Comparison of ENCODE assay signal across 20 cellular contexts in genomic region chr2:64408031-64408430, GRCh38. TPM values are rescaled to one million over a fixed set of nuclear protein-coding genes. Genes with fewer than 3 reads are reported as not detected.
DNase-seq lines count a peak whose midpoint lies in the region; ATAC-seq, FAIRE-seq and TF ChIP-seq lines count a peak whose summit lies in the region.
"Had no signal": no experiment of that assay in that cellular context is flagged by ENCODE, and none has a peak within 500 bp of the region (broad histone marks: within the 10 kb centered on the region; RNA-seq: fewer than 3 reads in every experiment).

No MANE protein-coding gene starts in this region.

- H3K4me3 ChIP-seq in neuronal stem cell (ENCODE audit: low read length in 2 of 2) = no peak overlapping the region
- H3K4me3 ChIP-seq: A549; BLaER1 treated with 17β-estradiol and CSF1 and Interleukin-3, amounts not matched to agents 10 nM and 100 nM had no signal

- H3K4ac ChIP-seq in neuronal stem cell (ENCODE audit: low read length) = no peak overlapping the region

- H2BK5ac ChIP-seq in neuronal stem cell (ENCODE audit: low read length) = no peak overlapping the region

- H3K27me3 ChIP-seq in neuronal stem cell (ENCODE audit: control insufficient read depth in 3 of 3, insufficient read depth in 3 of 3, low read depth in 1 of 3, low read length in 3 of 3) = no peaks in the 10 kb centered on the region
- H3K27me3 ChIP-seq: BLaER1 treated with 17β-estradiol and CSF1 and Interleukin-3, amounts not matched to agents 10 nM and 100 nM had no signal

- peaks cover 28 to 31% of the 10 kb centered on the region in 2 donors for H3K4me1 ChIP-seq in neuronal stem cell (ENCODE audit: control insufficient read depth in 2 of 2, insufficient read depth in 1 of 2, low read depth in 1 of 2, low read length in 2 of 2)

- no peak overlapping the region for H4K8ac ChIP-seq in neuronal stem cell (ENCODE audit: low read depth, low read length)

- H2AFZ ChIP-seq in neuronal stem cell (ENCODE audit: low read length) = no peak overlapping the region

- no CpG with 5 or more reads among the region's 3 CpGs for WGBS in neuronal stem cell (ENCODE audit: extremely low coverage in 2 of 2, insufficient read length in 2 of 2, insufficient replicate concordance in 1 of 2), 2 donors

- DNase-seq in neuronal stem cell (ENCODE audit: low spot score) (no peak), GM12892 (ENCODE audit: insufficient read length) (no peak), H4 (ENCODE audit: low spot score) (no peak)
- DNase-seq: AML-193; Caco-2; Calu3; CD4-positive, alpha-beta T cell; CD8-positive, alpha-beta T cell; DMS79 treated with DMSO at 0.1 percent for 48 hours; GF-D8 had no signal

- no peaks in the 10 kb centered on the region for H3K79me1 ChIP-seq in neuronal stem cell (ENCODE audit: low read depth, low read length)

- H3K27ac ChIP-seq in 22Rv1 = peak overlapping the region; percentile 91; the same call in 1 of the 2 replicates
- H3K27ac ChIP-seq in VCaP = peak overlapping the region; percentile 94; the same call in 1 of the 2 replicates
- no peak overlapping the region for H3K27ac ChIP-seq in neuronal stem cell (replicated peaks; ENCODE audit: low read length)
- H3K27ac ChIP-seq: A549; BLaER1 treated with 17β-estradiol and CSF1 and Interleukin-3, amounts not matched to agents 10 nM and 100 nM; C4-2B had no signal

- no peaks in the 10 kb centered on the region for H3K9me3 ChIP-seq in neuronal stem cell (replicated peaks in 1 of 2; ENCODE audit: control insufficient read depth in 2 of 2, insufficient read depth in 1 of 2, low read depth in 1 of 2, low read length in 2 of 2)
- H3K9me3 ChIP-seq: A549, Caco-2 had no signal

- FAIRE-seq in GM12892 (lab: Jason Lieb, UNC) = no peak
- FAIRE-seq: A549, D721Med, G401.6, GM12891, GM18507 had no signal

- TF ChIP-seq POLR2A in GM12892 (IDR thresholded peaks at IDR 0.05; ENCODE audit: low read depth, low read length) = no peak

- no peak overlapping the region for H3K14ac ChIP-seq in neuronal stem cell (ENCODE audit: low read length)

- H3K9ac ChIP-seq in neuronal stem cell (ENCODE audit: low read depth, low read length, poor library complexity) = no peak overlapping the region
- H3K9ac ChIP-seq: BLaER1 treated with 17β-estradiol and CSF1 and Interleukin-3, amounts not matched to agents 10 nM and 100 nM had no signal

- no peak for ATAC-seq in GM18861 (IDR thresholded peaks at IDR 0.05; ENCODE audit: unreplicated experiment)
- ATAC-seq: A549; CD8-positive, alpha-beta T cell had no signal

- no peak overlapping the region for H4K91ac ChIP-seq in neuronal stem cell (ENCODE audit: low read depth, low read length, poor library complexity)

- H2BK120ac ChIP-seq in neuronal stem cell (ENCODE audit: low read depth, low read length) = no peak overlapping the region

- H3K4me2 ChIP-seq in neuronal stem cell (ENCODE audit: insufficient read depth, low read length, poor library complexity, severe bottlenecking) = no peak overlapping the region
- H3K4me2 ChIP-seq: A549; BLaER1 treated with 17β-estradiol and CSF1 and Interleukin-3, amounts not matched to agents 10 nM and 100 nM had no signal

- no peak overlapping the region for H2BK12ac ChIP-seq in neuronal stem cell (ENCODE audit: low read length)

- no peak overlapping the region for H3K23ac ChIP-seq in neuronal stem cell (ENCODE audit: low read depth, low read length, poor library complexity)

- H2AK5ac ChIP-seq in neuronal stem cell (ENCODE audit: low read depth, low read length) = no peak overlapping the region

- H2BK15ac ChIP-seq in neuronal stem cell (ENCODE audit: low read length) = no peak overlapping the region

- H3K18ac ChIP-seq in neuronal stem cell (ENCODE audit: low read length) = peak overlapping the region; percentile 29

- no peak for TF ChIP-seq CTCF in 22Rv1 (IDR thresholded peaks at IDR 0.05)
- TF ChIP-seq CTCF in VCaP (conservative IDR thresholded peaks at IDR 0.05) = no peak

- H3K36me3 ChIP-seq in neuronal stem cell (replicated peaks in 1 of 2; ENCODE audit: control insufficient read depth in 2 of 2, insufficient read depth in 2 of 2, low read length in 2 of 2) = no peaks in the 10 kb centered on the region
- H3K36me3 ChIP-seq: BLaER1 treated with 17β-estradiol and CSF1 and Interleukin-3, amounts not matched to agents 10 nM and 100 nM had no signal

RNA-seq across cellular contexts. Expression of gene LGALSL, which starts 45.9 kb away (rescaled TPM):
- polyA plus RNA-seq in neuronal stem cell (2013, experiment 1 of 2) = 23.9 TPM
- polyA plus RNA-seq in neuronal stem cell (2013, experiment 2 of 2) = 24.5 TPM
- 3.6 TPM for polyA plus RNA-seq in GM12892 (2012; ENCODE audit: missing spikeins)
- 5.0 and 6.4 TPM in 2 replicates for total RNA-seq in H4 (2014; rRNA removed; shearing (Covaris generic))
